28 cellular contexts compared by ENCODE assay signal in the genomic region with DNA sequence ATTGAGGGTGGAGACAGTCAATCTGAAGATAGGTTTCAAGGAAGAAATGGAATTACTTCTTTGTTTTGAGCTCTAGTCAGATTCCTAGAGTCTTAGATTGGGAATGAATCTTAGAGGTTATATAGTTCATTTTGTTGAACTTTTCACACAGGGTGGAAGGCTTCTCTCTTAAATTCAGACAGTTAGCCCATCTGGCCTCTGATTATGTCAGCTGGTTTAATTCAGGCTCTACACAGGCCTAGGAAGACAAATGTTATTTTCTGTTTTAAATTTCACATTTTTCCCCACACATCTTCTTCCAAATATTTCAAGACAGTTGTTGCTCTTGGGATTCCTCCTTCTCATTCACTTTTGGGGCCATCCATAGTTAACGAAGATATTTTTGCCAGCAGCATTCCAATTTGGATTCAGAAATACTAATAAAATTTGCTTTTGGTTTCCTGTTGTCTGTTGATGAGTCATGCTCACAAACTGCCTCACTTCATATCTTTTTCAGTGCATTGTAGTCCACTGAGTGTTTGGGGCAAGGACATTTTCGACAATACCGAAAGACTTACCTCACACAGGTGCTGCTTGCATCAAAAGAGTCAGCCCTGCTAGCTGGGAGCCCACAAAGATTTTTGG.
DNase-seq lines count a peak whose midpoint lies in the region; ATAC-seq and TF ChIP-seq lines count a peak whose summit lies in the region.
"Had no signal": no experiment of that assay in that cellular context is flagged by ENCODE, and none has a peak within 500 bp of the region (broad histone marks: within the 10 kb centered on the region; RNA-seq: fewer than 3 reads in every experiment).

No MANE protein-coding gene starts in this region.

- H3K4me2 ChIP-seq in Loucy (ENCODE audit: low read depth, low read length, poor library complexity, severe bottlenecking) (peak overlapping the region; percentile 1), OCI-LY7 (ENCODE audit: low read length) (no peak overlapping the region)
- H3K4me2 ChIP-seq: PC-9 had no signal

- POLR2A ChIA-PET in BJ (lab: Charles Lee) (no interaction called here), OCI-LY7 (lab: Charles Lee) (interaction anchor here (0.7 kb wide), 1 partner anchor 848 kb away, joined by 4 read pairs; no protein-coding TSS in a partner anchor)

- no peaks in the 10 kb centered on the region for H3K79me2 ChIP-seq in Loucy (ENCODE audit: insufficient read depth, low read length)
- H3K79me2 ChIP-seq in OCI-LY7 (ENCODE audit: insufficient read depth, low read depth, low read length) = no peaks in the 10 kb centered on the region

- H3K36me3 ChIP-seq in BJ (ENCODE audit: control insufficient read depth, insufficient read depth, low read length) (no peaks in the 10 kb centered on the region), Loucy (ENCODE audit: insufficient read depth, low read length) (no peaks in the 10 kb centered on the region), OCI-LY7 (ENCODE audit: insufficient read depth, low read length) (no peaks in the 10 kb centered on the region)

- BruUV-seq in OCI-LY7 (replicated peaks; lab: Mats Ljungman, UMichigan) = no TSS peak

- H3K27ac ChIP-seq in OCI-LY7 (ENCODE audit: low read depth, low read length, poor library complexity, severe bottlenecking) = no peak overlapping the region
- H3K27ac ChIP-seq: PC-9, psoas muscle had no signal

- ATAC-seq in HG03432 (IDR thresholded peaks at IDR 0.05; ENCODE audit: unreplicated experiment) = no peak
- ATAC-seq: activated naive CD8-positive, alpha-beta T cell treated with anti-CD3 and anti-CD28 coated beads, Interleukin-2, amount 50 U/mL, for 24 hours; natural killer cell; psoas muscle; SK-N-SH treated with all-trans-retinoic acid at 6 μM for 48 hours; stimulated activated memory B cell treated with anti-CD40 and anti-IgM and Interleukin-4, amounts not matched to agents 10 μg/mL and 1 μg/mL and 100 μg/mL, for 72 hours; T-helper 17 cell had no signal

- no peak overlapping the region for H3K9ac ChIP-seq in Loucy (ENCODE audit: low read depth, low read length, poor library complexity, severe bottlenecking)

- H3F3A ChIP-seq in Loucy (ENCODE audit: low read depth) = no peaks in the 10 kb centered on the region

- H4K20me1 ChIP-seq in Loucy (ENCODE audit: insufficient read depth, low read length, poor library complexity, severe bottlenecking) = no peaks in the 10 kb centered on the region
- H4K20me1 ChIP-seq in OCI-LY7 (ENCODE audit: insufficient read depth, low read length) = no peaks in the 10 kb centered on the region

- H3K27me3 ChIP-seq in BJ (ENCODE audit: control insufficient read depth, insufficient read depth, low read length) (no peaks in the 10 kb centered on the region), Loucy (ENCODE audit: insufficient read depth, low read length, poor library complexity, severe bottlenecking) (no peaks in the 10 kb centered on the region)

- peak; percentile 27 for DNase-seq in A172 (ENCODE audit: low spot score)
- DNase-seq in BJ (ENCODE audit: low read depth) = peak; percentile 63
- DNase-seq in fibroblast of mammary gland (ENCODE audit: low read depth) = peak; percentile 53
- DNase-seq in NK-92 treated with Interleukin-12 subunit alpha and Interleukin-12 subunit beta, amount 100 ng/mL, for 24 hours (lab: John Stamatoyannopoulos, UW) = no peak
- no peak for DNase-seq in OCI-LY7 (ENCODE audit: low spot score)
- no peak for DNase-seq in NOMO-1 (lab: John Stamatoyannopoulos, UW; ENCODE audit: unreplicated experiment in 2 of 2)
- DNase-seq: activated CD4-positive, alpha-beta memory T cell treated with anti-CD3 and anti-CD28 coated beads, Interleukin-2, amount 10 ng/mL, durations not matched to agents 7 days and 5 days; activated CD4-positive, CD25-positive, alpha-beta regulatory T cell treated with anti-CD3 and anti-CD28 coated beads, Interleukin-2, amount 50 U/mL, for 72 hours; activated CD8-positive, alpha-beta memory T cell treated with anti-CD3 and anti-CD28 coated beads, Interleukin-2, amount 50 U/mL, for 4 hours; activated naive CD4-positive, alpha-beta T cell; activated naive CD8-positive, alpha-beta T cell treated with anti-CD3 and anti-CD28 coated beads, Interleukin-2, amount 50 U/mL, for 24 hours; C1 segment of cervical spinal cord; COR-L47; DMS79 treated with DMSO at 0.1 percent for 48 hours; effector CD4-positive, alpha-beta T cell; head of caudate nucleus; natural killer cell; NCI-H2029; NCI-H524; PC-9; psoas muscle; Right ventricle myocardium superior; substantia nigra; T-helper 17 cell had no signal

- CTCF ChIA-PET in BJ (lab: Yijun Ruan, JAX) (no interaction called here), OCI-LY7 (lab: Charles Lee; ENCODE audit: unreplicated experiment) (no interaction called here)

- H3K4me1 ChIP-seq in Loucy (ENCODE audit: insufficient read depth, low read length, poor library complexity, severe bottlenecking) (peaks cover 7% of the 10 kb centered on the region), OCI-LY7 (ENCODE audit: insufficient read depth, low read length, poor library complexity, severe bottlenecking) (no peaks in the 10 kb centered on the region)
- H3K4me1 ChIP-seq: psoas muscle had no signal

- no peak overlapping the region for H3K4me3 ChIP-seq in BJ (ENCODE audit: low read depth, low read length)
- H3K4me3 ChIP-seq in Loucy (ENCODE audit: low read length, poor library complexity, severe bottlenecking) = no peak overlapping the region
- no peak overlapping the region for H3K4me3 ChIP-seq in fibroblast of mammary gland (ENCODE audit: control insufficient read depth, low read depth, low read length)
- no peak overlapping the region for H3K4me3 ChIP-seq in OCI-LY7 (ENCODE audit: low read depth, low read length, poor library complexity, severe bottlenecking)
- H3K4me3 ChIP-seq: PC-9, psoas muscle had no signal

- no peaks in the 10 kb centered on the region for H3K9me2 ChIP-seq in Loucy (replicated peaks; ENCODE audit: low read depth, low read length)
- H3K9me2 ChIP-seq in OCI-LY7 (ENCODE audit: insufficient read depth, low read length) = no peaks in the 10 kb centered on the region

- H2AFZ ChIP-seq in Loucy (ENCODE audit: low read length) = no peak overlapping the region
- no peak overlapping the region for H2AFZ ChIP-seq in OCI-LY7 (ENCODE audit: low read length)
- H2AFZ ChIP-seq: PC-9 had no signal

- H3K9me3 ChIP-seq in Loucy (ENCODE audit: insufficient read depth, low read depth, low read length) (no peaks in the 10 kb centered on the region), OCI-LY7 (ENCODE audit: low read length) (no peaks in the 10 kb centered on the region)
- H3K9me3 ChIP-seq: psoas muscle had no signal

- intact Hi-C loops in OCI-LY7 (cut with micrococcal nuclease; ENCODE audit: unreplicated experiment) = no loop called here

- TF ChIP-seq CTCF in BJ (IDR thresholded peaks at IDR 0.05; ENCODE audit: insufficient read depth, low read depth, low read length) (no peak), Loucy (conservative IDR thresholded peaks at IDR 0.05; ENCODE audit: low read length) (no peak), fibroblast of mammary gland (conservative IDR thresholded peaks at IDR 0.05; ENCODE audit: control insufficient read depth, insufficient read depth, low read depth, low read length) (no peak), OCI-LY7 (conservative IDR thresholded peaks at IDR 0.05; ENCODE audit: low read length) (no peak)

Comparison
In these comparisons a context has a peak if more than half of its experiments do, and no peak if none do; other contexts are left out.
1. DNase-seq: peak in A172 (single experiment), BJ (single experiment) and fibroblast of mammary gland (single experiment); none in NK-92 treated with Interleukin-12 subunit alpha and Interleukin-12 subunit beta, amount 100 ng/mL, for 24 hours (single experiment), OCI-LY7 (single experiment) and NOMO-1 (0 of 2).